In the genomic region with DNA sequence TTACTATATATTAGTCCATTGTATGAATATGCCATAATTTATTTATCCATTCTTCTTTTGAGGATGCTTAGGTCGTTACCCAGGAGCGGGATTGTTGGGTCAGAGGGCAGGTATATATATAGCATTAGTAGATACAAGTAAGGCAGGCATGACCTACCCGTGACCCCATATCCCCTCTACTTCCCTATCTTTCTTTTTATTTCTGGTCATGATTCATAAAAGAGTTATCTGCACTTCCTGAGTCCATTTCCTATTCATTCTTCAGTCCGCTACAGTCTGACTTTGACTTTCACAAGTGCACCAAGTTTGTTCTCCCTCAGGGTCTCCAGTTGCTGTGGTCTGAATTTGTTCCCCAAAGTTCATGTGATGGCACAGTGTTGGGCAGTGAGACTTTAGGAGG, we compare ENCODE assay signal across 24 cellular contexts. TPM values are rescaled to one million over a fixed set of nuclear protein-coding genes. Genes with fewer than 3 reads are reported as not detected.
A peak's percentile ranks its signal among the peaks of the same experiment; 100 is the strongest.
DNase-seq lines count a peak whose midpoint lies in the region; ATAC-seq and TF ChIP-seq lines count a peak whose summit lies in the region.
"Had no signal": no experiment of that assay in that cellular context is flagged by ENCODE, and none has a peak within 500 bp of the region (broad histone marks: within the 10 kb centered on the region; RNA-seq: fewer than 3 reads in every experiment).

No MANE protein-coding gene starts in this region.

- CTCF ChIA-PET in activated CD8-positive, alpha-beta T cell treated with anti-CD3 and anti-CD28 coated beads, Interleukin-2, amount 10 ng/mL, durations not matched to agents 7 days and 5 days (lab: Charles Lee) = interaction anchor here (1.9 kb wide), 1 partner anchor 43 kb away, joined by 4 read pairs; no protein-coding TSS in a partner anchor

- H3K27me3 Mint-ChIP-seq in HFFc6 (ENCODE audit: insufficient read depth) = peaks cover 5% of the 10 kb centered on the region; the same call in 1 of the 2 replicates
- H3K27me3 Mint-ChIP-seq in activated CD8-positive, alpha-beta T cell treated with anti-CD3 and anti-CD28 coated beads, Interleukin-2, amount 10 ng/mL, durations not matched to agents 7 days and 5 days (ENCODE audit: low read depth) = peaks cover 26% of the 10 kb centered on the region
- no peaks in the 10 kb centered on the region for H3K27me3 Mint-ChIP-seq in glutamatergic neuron (ENCODE audit: unreplicated experiment)

- peaks cover 78% of the 10 kb centered on the region for H3K36me3 Mint-ChIP-seq in HFFc6 (ENCODE audit: low read depth)
- H3K36me3 Mint-ChIP-seq in activated CD8-positive, alpha-beta T cell treated with anti-CD3 and anti-CD28 coated beads, Interleukin-2, amount 10 ng/mL, durations not matched to agents 7 days and 5 days (ENCODE audit: low read depth) = no peaks in the 10 kb centered on the region
- H3K36me3 Mint-ChIP-seq in glutamatergic neuron (ENCODE audit: unreplicated experiment) = peaks cover 6% of the 10 kb centered on the region

- H3K4me1 Mint-ChIP-seq in HFFc6 (ENCODE audit: low read depth) (peaks cover 85% of the 10 kb centered on the region), glutamatergic neuron (ENCODE audit: low read depth, unreplicated experiment) (peaks cover 5% of the 10 kb centered on the region)
- H3K4me1 Mint-ChIP-seq in activated CD8-positive, alpha-beta T cell treated with anti-CD3 and anti-CD28 coated beads, Interleukin-2, amount 10 ng/mL, durations not matched to agents 7 days and 5 days (ENCODE audit: low read depth) = no peaks in the 10 kb centered on the region

- no peak overlapping the region; the same call in 1 of the 2 replicates for H3K27ac Mint-ChIP-seq in HFFc6
- H3K27ac Mint-ChIP-seq in activated CD8-positive, alpha-beta T cell treated with anti-CD3 and anti-CD28 coated beads, Interleukin-2, amount 10 ng/mL, durations not matched to agents 7 days and 5 days = no peak overlapping the region
- no peak overlapping the region for H3K27ac Mint-ChIP-seq in glutamatergic neuron (ENCODE audit: unreplicated experiment)
- H3K27ac Mint-ChIP-seq: activated naive CD4-positive, alpha-beta T cell treated with anti-CD3 and anti-CD28 coated beads for 36 hours; activated T-cell treated with anti-CD3 and anti-CD28 coated beads, Interleukin-2, amount 50 U/mL, for 24 hours; T-helper 17 cell had no signal

- POLR2A ChIA-PET in activated CD8-positive, alpha-beta T cell treated with anti-CD3 and anti-CD28 coated beads, Interleukin-2, amount 10 ng/mL, durations not matched to agents 7 days and 5 days (lab: Charles Lee) = no interaction called here

- DNase-seq in AML-193 (lab: John Stamatoyannopoulos, UW) (peak; percentile 45 to 52), HFFc6 (no peak), SKM-1 treated with dmso at 0.1 percent for 144 hours (lab: John Stamatoyannopoulos, UW; ENCODE audit: unreplicated experiment) (peak; percentile 86), iris pigment epithelial cell (ENCODE audit: low read depth) (peak; percentile 44), NCI-H187 treated with DMSO at 0.1 percent for 48 hours (lab: John Stamatoyannopoulos, UW) (no peak), glutamatergic neuron (no peak), ureter (ENCODE audit: low spot score) (no peak)
- no peak for DNase-seq in activated CD8-positive, alpha-beta T cell treated with anti-CD3 and anti-CD28 coated beads, Interleukin-2, amount 10 ng/mL, durations not matched to agents 7 days and 5 days
- DNase-seq: activated naive CD4-positive, alpha-beta T cell treated with anti-CD3 and anti-CD28 coated beads for 36 hours; activated T-cell treated with anti-CD3 and anti-CD28 coated beads, Interleukin-2, amount 50 U/mL, for 24 hours; amygdala; caudate nucleus; DMS 273 treated with DMSO at 0.1 percent for 48 hours; foreskin keratinocyte; H7; lower lobe of right lung; NCI-H1436; nucleus accumbens; PC-3; SJCRH30; stimulated activated CD4-positive, alpha-beta T cell treated with anti-CD3 and anti-CD28 coated beads, Interleukin-12 subunit alpha, Interleukin-12 subunit beta, amount 100 ng/mL, for 4 hours; T-helper 17 cell had no signal

- no peaks in the 10 kb centered on the region; the same call in 1 of the 2 replicates for H3K9me3 Mint-ChIP-seq in HFFc6
- no peaks in the 10 kb centered on the region for H3K9me3 Mint-ChIP-seq in activated CD8-positive, alpha-beta T cell treated with anti-CD3 and anti-CD28 coated beads, Interleukin-2, amount 10 ng/mL, durations not matched to agents 7 days and 5 days (ENCODE audit: insufficient read depth)
- no peaks in the 10 kb centered on the region for H3K9me3 Mint-ChIP-seq in glutamatergic neuron (ENCODE audit: unreplicated experiment)
- H3K9me3 Mint-ChIP-seq: activated naive CD4-positive, alpha-beta T cell treated with anti-CD3 and anti-CD28 coated beads for 36 hours had no signal

- TF ChIP-seq CTCF in HFFc6 (IDR thresholded peaks at IDR 0.05) (no peak), glutamatergic neuron (IDR thresholded peaks at IDR 0.05; ENCODE audit: partially characterized antibody, unreplicated experiment) (no peak)

- H3K4me3 Mint-ChIP-seq in HFFc6 = peak overlapping the region; percentile 26; the same call in 1 of the 2 replicates
- no peak overlapping the region for H3K4me3 Mint-ChIP-seq in activated CD8-positive, alpha-beta T cell treated with anti-CD3 and anti-CD28 coated beads, Interleukin-2, amount 10 ng/mL, durations not matched to agents 7 days and 5 days
- H3K4me3 Mint-ChIP-seq in glutamatergic neuron (ENCODE audit: unreplicated experiment) = no peak overlapping the region
- H3K4me3 Mint-ChIP-seq: activated naive CD4-positive, alpha-beta T cell treated with anti-CD3 and anti-CD28 coated beads for 36 hours; activated T-cell treated with anti-CD3 and anti-CD28 coated beads, Interleukin-2, amount 50 U/mL, for 24 hours; T-helper 17 cell had no signal

- no peak for ATAC-seq in activated CD8-positive, alpha-beta T cell treated with anti-CD3 and anti-CD28 coated beads, Interleukin-2, amount 10 ng/mL, durations not matched to agents 7 days and 5 days
- ATAC-seq: activated CD4-positive, CD25-positive, alpha-beta regulatory T cell treated with anti-CD3 and anti-CD28 coated beads, Interleukin-2, amount 50 U/mL, for 24 hours; foreskin keratinocyte; PC-3; T-helper 17 cell had no signal

RNA-seq across cellular contexts. Expression of gene RHOBTB3, which starts 6.9 kb away (rescaled TPM):
- total RNA-seq in HFFc6 (2021; fragmentation: NEBNext Ultra II Directional; extraction: Animal tissue kit (Norgen Biotek cat#: 25700)) = 100 to 1,000 TPM; 110 to 184 (median 160) TPM
- total RNA-seq in activated CD8-positive, alpha-beta T cell treated with anti-CD3 and anti-CD28 coated beads, Interleukin-2, amount 10 ng/mL, durations not matched to agents 7 days and 5 days = under 1 TPM; 0.21 to 0.32 TPM
- 39.0 TPM for total RNA-seq in glutamatergic neuron (ENCODE audit: unreplicated experiment)
- 102 TPM for total RNA-seq in ureter

RNA-seq across cellular contexts. Expression of gene SPATA9, which starts 55.3 kb away (rescaled TPM):
- under 1 TPM; 0.17 to 0.73 (median 0.48) TPM for total RNA-seq in HFFc6 (2021; fragmentation: NEBNext Ultra II Directional; extraction: Animal tissue kit (Norgen Biotek cat#: 25700))
- not detected for total RNA-seq in activated CD8-positive, alpha-beta T cell treated with anti-CD3 and anti-CD28 coated beads, Interleukin-2, amount 10 ng/mL, durations not matched to agents 7 days and 5 days
- total RNA-seq in glutamatergic neuron (ENCODE audit: unreplicated experiment) (not detected), ureter (1.4 TPM)
- total RNA-seq: activated naive CD4-positive, alpha-beta T cell treated with anti-CD3 and anti-CD28 coated beads for 36 hours; epithelial cell of proximal tubule; foreskin keratinocyte; H7; lower lobe of right lung; PC-3; T-helper 17 cell had no signal

Comparison
In these comparisons a context has a peak if more than half of its experiments do, and no peak if none do; other contexts are left out.
1. DNase-seq: peak in AML-193 (2 of 2), SKM-1 treated with dmso at 0.1 percent for 144 hours (single experiment) and iris pigment epithelial cell (single experiment); none in HFFc6 (single experiment), activated CD8-positive, alpha-beta T cell treated with anti-CD3 and anti-CD28 coated beads, Interleukin-2, amount 10 ng/mL, durations not matched to agents 7 days and 5 days (single experiment), NCI-H187 treated with DMSO at 0.1 percent for 48 hours (single experiment), glutamatergic neuron (single experiment) and ureter (single experiment).
2. RNA of gene RHOBTB3, which starts 6.9 kb away (total RNA-seq): 110 to 184 TPM in HFFc6, 102 TPM in ureter (single experiment) and 39.0 TPM in glutamatergic neuron (single experiment); 0.21 to 0.32 TPM in activated CD8-positive, alpha-beta T cell treated with anti-CD3 and anti-CD28 coated beads, Interleukin-2, amount 10 ng/mL, durations not matched to agents 7 days and 5 days; every median in the first group is over 10 times any median in the second.